In genomic region chr17:48720263-48721008, GRCh38 we compare ENCODE assay signal across 15 cellular contexts. TPM values are rescaled to one million over a fixed set of nuclear protein-coding genes. Genes with fewer than 3 reads are reported as not detected.
DNase-seq lines count a peak whose midpoint lies in the region; ATAC-seq, FAIRE-seq and TF ChIP-seq lines count a peak whose summit lies in the region.
"Had no signal": no experiment of that assay in that cellular context is flagged by ENCODE, and none has a peak within 500 bp of the region (broad histone marks: within the 10 kb centered on the region; RNA-seq: fewer than 3 reads in every experiment).

No MANE protein-coding gene starts in this region.

- no peak overlapping the region for H3K4me2 ChIP-seq in GM12878 (ENCODE audit: control insufficient read depth, insufficient read depth)

- CTCF ChIA-PET in GM12878 (lab: Yijun Ruan, JAX), result interaction anchor here (7.5 kb wide), 1 partner anchor 40 kb away, joined by 56 read pairs; no protein-coding TSS in a partner anchor

- H3K9ac ChIP-seq in GM12878 (ENCODE audit: control insufficient read depth, insufficient read depth, low read length), result no peak overlapping the region

- ATAC-seq in GM12878 (no peak), GM18873 (IDR thresholded peaks at IDR 0.05; ENCODE audit: low FRiP score, unreplicated experiment) (no peak)
- ATAC-seq: heart left ventricle had no signal

- SMC1A ChIA-PET in GM12878 (lab: Charles Lee; ENCODE audit: uncharacterized antibody, unreplicated experiment), result interaction anchor here (0.8 kb wide), 1 partner anchor 159 kb away, joined by 3 read pairs; no protein-coding TSS in a partner anchor

- RAD21 ChIA-PET in GM12878 (lab: Charles Lee; ENCODE audit: unreplicated experiment), result interaction anchor here (1.1 kb wide), 1 partner anchor 158 kb away, joined by 4 read pairs; no protein-coding TSS in a partner anchor

- no peak for FAIRE-seq in GM12878 (lab: Jason Lieb, UNC)
- FAIRE-seq: bronchial epithelial cell had no signal

- peak overlapping the region; percentile 87 for H3K27ac Mint-ChIP-seq in T-helper 1 cell treated with Interleukin-12 subunit alpha and Interleukin-12 subunit beta and Interleukin-4 antibody, amounts not matched to agents 30 μg/mL and 1 μg/mL, for 36 hours
- no peak overlapping the region for H3K27ac Mint-ChIP-seq in nephron progenitor cell

- intact Hi-C loops in GM12878 (cut with micrococcal nuclease; ENCODE audit: unreplicated experiment), result loop anchor here (5.0 kb wide), 1 partner anchor 72 kb away; no protein-coding TSS in a partner anchor

- H2AFZ ChIP-seq in GM12878 (ENCODE audit: control insufficient read depth, low read depth, low read length), result no peak overlapping the region

- H3K36me3 ChIP-seq in GM12878 (ENCODE audit: control insufficient read depth in 2 of 2, insufficient read depth in 2 of 2, low read length in 1 of 2), result no peaks in the 10 kb centered on the region
- H3K36me3 ChIP-seq: heart left ventricle, Peyer's patch had no signal

- TF ChIP-seq EP300 in GM12878 (IDR thresholded peaks at IDR 0.05; ENCODE audit: borderline replicate concordance in 1 of 2, control insufficient read depth in 1 of 2, low read depth in 2 of 2, low read length in 2 of 2), result no peak

- peaks cover 23% of the 10 kb centered on the region for H3K4me1 Mint-ChIP-seq in T-helper 1 cell treated with Interleukin-12 subunit alpha and Interleukin-12 subunit beta and Interleukin-4 antibody, amounts not matched to agents 30 μg/mL and 1 μg/mL, for 36 hours (ENCODE audit: low read depth)
- H3K4me1 Mint-ChIP-seq in nephron progenitor cell, result peaks cover 53% of the 10 kb centered on the region

- in situ Hi-C loops in GM12878 (cut with MboI), result no loop called here

- POLR2A ChIA-PET in GM12878 (lab: Charles Lee), result interaction anchor here (0.5 kb wide), 1 partner anchor 11 kb away, joined by 3 read pairs; no protein-coding TSS in a partner anchor

- no peak overlapping the region for H3K27ac ChIP-seq in GM12878 (ENCODE audit: control insufficient read depth, insufficient read depth)
- H3K27ac ChIP-seq: heart left ventricle, Peyer's patch had no signal

- no peaks in the 10 kb centered on the region for H3K9me3 Mint-ChIP-seq in T-helper 1 cell treated with Interleukin-12 subunit alpha and Interleukin-12 subunit beta and Interleukin-4 antibody, amounts not matched to agents 30 μg/mL and 1 μg/mL, for 36 hours
- H3K9me3 Mint-ChIP-seq in nephron progenitor cell, result no peaks in the 10 kb centered on the region

- H4K20me1 ChIP-seq in GM12878 (ENCODE audit: control insufficient read depth, insufficient read depth), result no peaks in the 10 kb centered on the region

- no peak for DNase-seq in T-helper 1 cell
- peak; percentile 22 for DNase-seq in NCI-H345 (lab: John Stamatoyannopoulos, UW)
- no peak for DNase-seq in GM12878 (ENCODE audit: low read depth, low spot score)
- no peak for DNase-seq in nephron progenitor cell
- DNase-seq in NCI-H524 treated with DMSO at 0.1 percent for 48 hours (lab: John Stamatoyannopoulos, UW), result no peak
- DNase-seq in T-helper 9 cell, result no peak
- DNase-seq: heart left ventricle, NCI-H2081 treated with DMSO at 0.1 percent for 48 hours had no signal

- H3K27me3 Mint-ChIP-seq in T-helper 1 cell treated with Interleukin-12 subunit alpha and Interleukin-12 subunit beta and Interleukin-4 antibody, amounts not matched to agents 30 μg/mL and 1 μg/mL, for 36 hours (ENCODE audit: low read depth), result peaks cover 100% of the 10 kb centered on the region
- H3K27me3 Mint-ChIP-seq in nephron progenitor cell (ENCODE audit: low read depth, poor library complexity), result peaks cover 98% of the 10 kb centered on the region

- no peaks in the 10 kb centered on the region; the same call in 2 of the 3 replicates for H3K9me3 ChIP-seq in GM12878 (replicated peaks; ENCODE audit: control insufficient read depth, insufficient read depth, low read length)
- H3K9me3 ChIP-seq: heart left ventricle had no signal

- H3K27me3 ChIP-seq in GM12878 (replicated peaks in 1 of 2; ENCODE audit: control insufficient read depth in 2 of 2, insufficient read depth in 2 of 2, low read length in 1 of 2), result peaks cover 26 to 51% of the 10 kb centered on the region in 2 experiments

- TF ChIP-seq CTCF in GM12878 (IDR thresholded peaks at IDR 0.05 in 2 of 3, conservative IDR thresholded peaks at IDR 0.05 in 1 of 3; ENCODE audit: control insufficient read depth in 2 of 3, extremely low read depth in 1 of 3, insufficient read depth in 1 of 3, low read depth in 3 of 3, low read length in 3 of 3), result no peak
- no peak for TF ChIP-seq CTCF in nephron progenitor cell (IDR thresholded peaks at IDR 0.05)

- no peaks in the 10 kb centered on the region; the same call in 1 of the 2 replicates for H3K4me1 ChIP-seq in GM12878 (ENCODE audit: control insufficient read depth, insufficient read depth, low read length)

- peaks cover 7% of the 10 kb centered on the region for H3K36me3 Mint-ChIP-seq in T-helper 1 cell treated with Interleukin-12 subunit alpha and Interleukin-12 subunit beta and Interleukin-4 antibody, amounts not matched to agents 30 μg/mL and 1 μg/mL, for 36 hours (ENCODE audit: low read depth)
- H3K36me3 Mint-ChIP-seq in nephron progenitor cell (ENCODE audit: low read depth), result no peaks in the 10 kb centered on the region

- no TSS peak for BruUV-seq in GM12878 (replicated peaks; lab: Mats Ljungman, UMichigan)

- 37% methylated on average over 11 of the region's 11 CpGs for WGBS in GM12878 (ENCODE audit: insufficient coverage, insufficient replicate concordance, low lambda C conversion rate, missing lambda C conversion rate)

- TF ChIP-seq RAD21 in GM12878 (IDR thresholded peaks at IDR 0.05; ENCODE audit: insufficient read depth, low read depth, low read length), result no peak

- no peak for TF ChIP-seq POLR2A in GM12878 (IDR thresholded peaks at IDR 0.05; ENCODE audit: low read depth, low read length)

- peak overlapping the region; percentile 29 for H3K4me3 Mint-ChIP-seq in T-helper 1 cell treated with Interleukin-12 subunit alpha and Interleukin-12 subunit beta and Interleukin-4 antibody, amounts not matched to agents 30 μg/mL and 1 μg/mL, for 36 hours
- peak overlapping the region; percentile 45 for H3K4me3 Mint-ChIP-seq in nephron progenitor cell

- H3K4me3 ChIP-seq in GM12878, result no peak overlapping the region
- H3K4me3 ChIP-seq: heart left ventricle, Peyer's patch had no signal

- no peaks in the 10 kb centered on the region for H3K79me2 ChIP-seq in GM12878 (ENCODE audit: control insufficient read depth, insufficient read depth, low read length)

TF ChIP-seq in GM12878, 131 proteins besides CTCF, POLR2A, EP300 and RAD21 (continues in another document):
- TF ChIP-seq SMAD1 (IDR thresholded peaks at IDR 0.05; ENCODE audit: low read depth, partially characterized antibody) (no peak), RB1 (IDR thresholded peaks at IDR 0.05; ENCODE audit: borderline replicate concordance) (no peak)

RNA-seq across cellular contexts. Expression of gene PRAC1, which starts 1.9 kb away (rescaled TPM):
- not detected in 2 replicates for total RNA-seq in GM12878 (2013; cell fraction: nucleolus; rRNA removed)
- total RNA-seq in GM12878 (2014; rRNA removed) (not detected in 2 replicates), GM12878 (2014; rRNA removed; fragmentation: Illumina TruSeq; extraction: Trizol) (not detected in 2 replicates), GM12878 (2021) (not detected in 2 replicates)
- polyA plus RNA-seq in GM12878 (2011; ENCODE audit: low read depth), result not detected
- polyA plus RNA-seq in GM12878 (2011; rRNA removed) (not detected in 2 replicates), GM12878 (2014; fragmentation: Illumina TruSeq; extraction: Trizol) (not detected in 2 replicates), GM12878 (2014; fragmentation: Nextera tagmentation; extraction: Ambion mirVana) (not detected), GM12878 (2014; rRNA removed) (not detected in 2 replicates), GM12878 (2016; fragmentation: Nextera tagmentation; extraction: Ambion mirVana) (not detected)
- not detected in 2 replicates for polyA plus RNA-seq in GM12878 (2011; cell fraction: cytosol; rRNA removed)
- polyA plus RNA-seq in GM12878 (2011; cell fraction: nucleus; rRNA removed), result not detected in 2 replicates
- not detected in 2 replicates for polyA plus RNA-seq in GM12878 (2012)
- not detected in 2 replicates for polyA minus RNA-seq in GM12878 (2011; rRNA and poly(A)+ RNA removed)
- not detected in 2 replicates for polyA minus RNA-seq in GM12878 (2011; cell fraction: cytosol; rRNA and poly(A)+ RNA removed)
- not detected in 2 replicates for polyA minus RNA-seq in GM12878 (2011; cell fraction: nucleus; rRNA and poly(A)+ RNA removed)
- total RNA-seq: bronchial epithelial cell, heart left ventricle, liver, osteocyte, Peyer's patch, ureter had no signal
- polyA plus RNA-seq: heart left ventricle, liver had no signal

RNA-seq across cellular contexts. Expression of gene PRAC2, which starts 2.5 kb away (rescaled TPM):
- not detected in 2 replicates for total RNA-seq in GM12878 (2013; cell fraction: nucleolus; rRNA removed)
- not detected in 2 replicates for total RNA-seq in GM12878 (2014; rRNA removed)
- total RNA-seq in GM12878 (2014; rRNA removed; fragmentation: Illumina TruSeq; extraction: Trizol), result not detected in 2 replicates
- not detected in 2 replicates for total RNA-seq in GM12878 (2021)
- not detected for polyA plus RNA-seq in GM12878 (2011; ENCODE audit: low read depth)
- polyA plus RNA-seq in GM12878 (2011; rRNA removed), result not detected in 2 replicates
- polyA plus RNA-seq in GM12878 (2011; cell fraction: cytosol; rRNA removed), result not detected in 2 replicates
- polyA plus RNA-seq in GM12878 (2011; cell fraction: nucleus; rRNA removed), result not detected in 2 replicates
- polyA plus RNA-seq in GM12878 (2012), result not detected in 2 replicates
- polyA plus RNA-seq in GM12878 (2014; fragmentation: Illumina TruSeq; extraction: Trizol), result not detected in 2 replicates
- under 1 TPM in 1 of 2 experiments, not detected in 1; 0.31 TPM for polyA plus RNA-seq in GM12878 (2014; fragmentation: Nextera tagmentation; extraction: Ambion mirVana)
- not detected in 2 replicates for polyA plus RNA-seq in GM12878 (2014; rRNA removed)
- not detected for polyA plus RNA-seq in GM12878 (2016; fragmentation: Nextera tagmentation; extraction: Ambion mirVana)
- not detected in 2 replicates for polyA minus RNA-seq in GM12878 (2011; rRNA and poly(A)+ RNA removed)
- polyA minus RNA-seq in GM12878 (2011; cell fraction: cytosol; rRNA and poly(A)+ RNA removed), result not detected in 2 replicates
- polyA minus RNA-seq in GM12878 (2011; cell fraction: nucleus; rRNA and poly(A)+ RNA removed), result not detected in 2 replicates
- total RNA-seq: bronchial epithelial cell, heart left ventricle, liver, osteocyte, Peyer's patch, ureter had no signal
- polyA plus RNA-seq: heart left ventricle, liver had no signal

RNA-seq across cellular contexts. Expression of gene HOXB13, which starts 8.1 kb away (rescaled TPM):
- not detected in 2 replicates for total RNA-seq in GM12878 (2013; cell fraction: nucleolus; rRNA removed)
- not detected in 2 replicates for total RNA-seq in GM12878 (2014; rRNA removed)
- not detected in 2 replicates for total RNA-seq in GM12878 (2014; rRNA removed; fragmentation: Illumina TruSeq; extraction: Trizol)
- total RNA-seq in GM12878 (2021), result 0.05 TPM in 2 replicates
- polyA plus RNA-seq in GM12878 (2011; ENCODE audit: low read depth), result not detected
- not detected in 2 replicates for polyA plus RNA-seq in GM12878 (2011; rRNA removed)
- not detected in 2 replicates for polyA plus RNA-seq in GM12878 (2011; cell fraction: cytosol; rRNA removed)
- polyA plus RNA-seq in GM12878 (2011; cell fraction: nucleus; rRNA removed), result not detected in 2 replicates
- not detected in 2 replicates for polyA plus RNA-seq in GM12878 (2012)
- not detected in 2 replicates for polyA plus RNA-seq in GM12878 (2014; fragmentation: Illumina TruSeq; extraction: Trizol)
- polyA plus RNA-seq in GM12878 (2014; fragmentation: Nextera tagmentation; extraction: Ambion mirVana), result not detected
- polyA plus RNA-seq in GM12878 (2014; rRNA removed), result not detected in 2 replicates
- polyA plus RNA-seq in GM12878 (2016; fragmentation: Nextera tagmentation; extraction: Ambion mirVana), result not detected
- polyA minus RNA-seq in GM12878 (2011; rRNA and poly(A)+ RNA removed), result not detected in 2 replicates
- polyA minus RNA-seq in GM12878 (2011; cell fraction: cytosol; rRNA and poly(A)+ RNA removed), result not detected in 2 replicates
- not detected in 2 replicates for polyA minus RNA-seq in GM12878 (2011; cell fraction: nucleus; rRNA and poly(A)+ RNA removed)
- total RNA-seq: bronchial epithelial cell, heart left ventricle, liver, osteocyte, ureter had no signal
- polyA plus RNA-seq: heart left ventricle, liver had no signal
